Comparison of ENCODE assay signal across 8 cellular contexts in the genomic region with DNA sequence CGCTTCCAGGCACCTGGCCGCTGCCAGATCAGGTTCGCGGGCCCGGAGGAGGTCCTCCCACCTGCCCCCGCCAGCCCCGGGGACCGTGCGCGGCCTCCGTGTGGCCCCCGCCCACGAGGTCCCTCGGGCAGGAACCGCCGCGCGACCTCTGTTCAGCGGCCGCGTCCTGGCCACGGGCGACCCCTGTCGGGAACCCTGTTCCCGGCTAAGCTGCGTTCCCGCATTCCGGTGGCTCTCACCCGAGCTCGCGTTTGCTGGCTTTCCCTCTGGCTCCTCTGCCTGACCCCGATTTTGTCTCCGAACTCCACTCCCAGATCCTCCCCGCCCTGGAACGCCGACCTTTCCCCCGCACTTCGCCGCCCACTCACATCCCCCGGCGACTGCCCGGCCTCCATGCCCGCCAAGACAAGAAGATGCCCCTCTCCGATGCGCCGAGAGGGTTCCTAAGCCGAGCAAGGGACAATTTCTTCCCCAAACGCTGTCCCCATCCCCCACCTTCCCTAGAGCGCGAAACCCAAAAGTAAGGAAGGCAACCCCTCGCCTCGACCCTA. TPM values are rescaled to one million over a fixed set of nuclear protein-coding genes. Genes with fewer than 3 reads are reported as not detected.
DNase-seq lines count a peak whose midpoint lies in the region; TF ChIP-seq lines count a peak whose summit lies in the region.

No MANE protein-coding gene starts in this region.

- in situ Hi-C loops in GM23248 (cut with MboI): loop anchor here (25.0 kb wide), 2 partner anchors 746 to 971 kb away; no protein-coding TSS in a partner anchor

- BruUV-seq in Caco-2 (replicated peaks; lab: Mats Ljungman, UMichigan): no TSS peak

- peak overlapping the region; percentile 52 for H3K4me2 ChIP-seq in GM23248 (ENCODE audit: unreplicated experiment)

- no peaks in the 10 kb centered on the region for H3K36me3 ChIP-seq in GM23248 (ENCODE audit: low read depth)
- H3K36me3 ChIP-seq in rectal smooth muscle tissue (ENCODE audit: control insufficient read depth, insufficient read depth, low read length): no peaks in the 10 kb centered on the region
- H3K36me3 ChIP-seq in Caco-2 (ENCODE audit: control insufficient read depth, insufficient read depth, low read length): no peaks in the 10 kb centered on the region

- H3K27me3 ChIP-seq in GM23248 (replicated peaks; ENCODE audit: insufficient read depth): peaks cover 37% of the 10 kb centered on the region
- H3K27me3 ChIP-seq in rectal smooth muscle tissue (ENCODE audit: control insufficient read depth, insufficient read depth, low read length): peaks cover 14% of the 10 kb centered on the region
- no peaks in the 10 kb centered on the region for H3K27me3 ChIP-seq in Caco-2 (replicated peaks; ENCODE audit: control insufficient read depth, insufficient read depth, low read length)

- no peaks in the 10 kb centered on the region for H3F3A ChIP-seq in GM23248 (ENCODE audit: insufficient read depth)

- no peaks in the 10 kb centered on the region for H3K9me2 ChIP-seq in GM23248 (ENCODE audit: insufficient read depth)

- no peak overlapping the region for H3K4me3 Mint-ChIP-seq in Caco-2 (ENCODE audit: unreplicated experiment)

- DNase-seq in C1 segment of cervical spinal cord (lab: John Stamatoyannopoulos, UW) (peak in 13 of 14 donors; percentile 18 to 82 (median 68)), GM23248 (peak; percentile 56), RPMI8226 (peak; percentile 64), amygdala (lab: John Stamatoyannopoulos, UW) (peak in 45 of 56 donors; percentile 18 to 80 (median 57)), hypothalamus (lab: John Stamatoyannopoulos, UW) (peak in 49 of 51 donors; percentile 7 to 88 (median 61)), cortex of kidney (lab: John Stamatoyannopoulos, UW) (no peak), Caco-2 (no peak)

- TF ChIP-seq CTCF in Caco-2 (IDR thresholded peaks at IDR 0.05; ENCODE audit: insufficient read depth in 1 of 2, low read depth in 1 of 2, low read length in 1 of 2, severe bottlenecking in 1 of 2, unreplicated experiment in 1 of 2): no peak

- H3K9me3 ChIP-seq in GM23248 (ENCODE audit: low read depth) (no peaks in the 10 kb centered on the region), Caco-2 (peaks cover 31% of the 10 kb centered on the region)

- no peaks in the 10 kb centered on the region for H3K4me1 Mint-ChIP-seq in Caco-2 (ENCODE audit: low read depth, unreplicated experiment)

- H3K27ac ChIP-seq in GM23248 (no peak overlapping the region), rectal smooth muscle tissue (ENCODE audit: low read depth, low read length) (peak overlapping the region; percentile 50)

- H4K20me1 ChIP-seq in GM23248 (ENCODE audit: insufficient read depth): no peaks in the 10 kb centered on the region

- intact Hi-C loops in Caco-2 (cut with micrococcal nuclease; ENCODE audit: unreplicated experiment): no loop called here

- H3K79me2 ChIP-seq in GM23248 (ENCODE audit: insufficient read depth): no peaks in the 10 kb centered on the region

- H3K4me3 ChIP-seq in GM23248: peak overlapping the region; percentile 89
- H3K4me3 ChIP-seq in rectal smooth muscle tissue (ENCODE audit: low read length): peak overlapping the region; percentile 80
- H3K4me3 ChIP-seq in Caco-2 (ENCODE audit: low read depth, low read length): no peak overlapping the region

- CTCF ChIA-PET in Caco-2 (lab: Charles Lee): no interaction called here

- H3K9me3 Mint-ChIP-seq in Caco-2 (ENCODE audit: unreplicated experiment): peaks cover 8% of the 10 kb centered on the region

- H3K4me1 ChIP-seq in GM23248 (ENCODE audit: insufficient read depth): no peaks in the 10 kb centered on the region
- H3K4me1 ChIP-seq in rectal smooth muscle tissue (ENCODE audit: control insufficient read depth, insufficient read depth, low read length): peaks cover 8% of the 10 kb centered on the region
- H3K4me1 ChIP-seq in Caco-2: no peaks in the 10 kb centered on the region

- H2AFZ ChIP-seq in GM23248: peak overlapping the region; percentile 90

- H3K36me3 Mint-ChIP-seq in Caco-2 (ENCODE audit: insufficient read depth, unreplicated experiment): no peaks in the 10 kb centered on the region

- POLR2A ChIA-PET in Caco-2 (lab: Charles Lee): no interaction called here

- WGBS in GM23248 (ENCODE audit: low coverage in 1 of 2, low lambda C conversion rate in 2 of 2, missing lambda C conversion rate in 2 of 2), 2 experiments: 2 to 5% methylated on average over 18 to 45 of the region's 52 CpGs

- H3K27me3 Mint-ChIP-seq in Caco-2 (ENCODE audit: insufficient read depth, unreplicated experiment): no peaks in the 10 kb centered on the region

- H3K9ac ChIP-seq in GM23248: no peak overlapping the region
- no peak overlapping the region for H3K9ac ChIP-seq in rectal smooth muscle tissue (ENCODE audit: low read length)

- no peak overlapping the region for H3K27ac Mint-ChIP-seq in Caco-2 (ENCODE audit: unreplicated experiment)

RNA-seq across cellular contexts. Expression of gene SFMBT2, which starts 2.3 kb away (rescaled TPM):
- 0.13 and 0.22 TPM in 2 replicates for total RNA-seq in GM23248 (2014; rRNA removed; shearing (Covaris generic))
- polyA plus RNA-seq in GM23248 (2016; fragmentation: Nextera tagmentation; extraction: Ambion mirVana): 0.06 TPM in 1 of 2 replicates, not detected in the other
- not detected in 2 replicates for total RNA-seq in Caco-2 (2022)

Comparison
In these comparisons a context has a peak if more than half of its experiments do, and no peak if none do; other contexts are left out.
1. DNase-seq: peak in C1 segment of cervical spinal cord (13 of 14), GM23248 (single experiment), RPMI8226 (single experiment), amygdala (45 of 56) and hypothalamus (49 of 51); none in cortex of kidney (single experiment) and Caco-2 (0 of 2).